1 cellular context compared by ENCODE assay signal in genomic region chr11:119422505-119423416, GRCh38.
TF ChIP-seq lines count a peak whose summit lies in the region.

THY1 (minus strand) TSS chr11:119423172; CDS start chr11:119420905, 2,267 bp downstream.

TF ChIP-seq in H1, 55 proteins besides CTCF, POLR2A, EP300 and RAD21 (continued from another document):
- TF ChIP-seq TBP (IDR thresholded peaks at IDR 0.05; ENCODE audit: low read depth, low read length) (peak; percentile 63), TAF1 (IDR thresholded peaks at IDR 0.05; ENCODE audit: low read depth, low read length) (peak; percentile 62; the same call in 1 of the 2 replicates), SIN3A (conservative IDR thresholded peaks at IDR 0.05 in 1 of 2, IDR thresholded peaks at IDR 0.05 in 1 of 2; ENCODE audit: low read depth in 1 of 2, low read length in 2 of 2) (no peak), KDM4A (IDR thresholded peaks at IDR 0.05; ENCODE audit: low read depth, low read length, severe bottlenecking) (peak; percentile 45), TAF7 (optimal IDR thresholded peaks at IDR 0.05; ENCODE audit: borderline replicate concordance, low read depth, low read length) (peak; percentile 34), NANOG (IDR thresholded peaks at IDR 0.05; ENCODE audit: insufficient read depth, low read depth, low read length, poor library complexity, severe bottlenecking) (no peak), NRF1 (IDR thresholded peaks at IDR 0.05; ENCODE audit: low read depth, low read length) (no peak), CREB1 (IDR thresholded peaks at IDR 0.05) (0 out of 2 replicates have a peak, but pooled peaks have one; percentile 6), MAFK (IDR thresholded peaks at IDR 0.05; ENCODE audit: low read depth, low read length) (no peak)
